ENCODE assay signal across 1 cellular context in the genomic region with DNA sequence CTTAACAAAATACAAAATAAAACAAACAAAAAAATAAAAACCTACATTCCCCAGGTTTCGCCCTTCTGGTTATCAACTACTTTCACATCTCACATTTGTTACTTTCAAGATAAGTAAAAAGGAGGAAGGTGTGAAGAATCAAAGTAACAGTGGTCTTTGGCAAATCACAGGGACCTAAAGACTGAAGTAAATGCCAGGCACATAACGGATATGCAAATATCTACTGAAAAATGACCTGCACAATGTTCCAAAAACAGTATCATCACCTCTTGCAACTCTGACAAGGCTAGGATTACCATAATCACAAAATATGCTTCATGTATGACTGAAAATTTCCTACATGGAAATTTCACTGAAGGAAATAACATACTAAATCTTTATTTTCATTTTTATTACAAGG.
TF ChIP-seq lines count a peak whose summit lies in the region.

No MANE protein-coding gene starts in this region.

TF ChIP-seq in HepG2, 621 proteins besides CTCF, POLR2A, EP300 and RAD21:
- TF ChIP-seq ZNF430 (CRISPR knock-in tag; IDR thresholded peaks at IDR 0.05) = no peak
